1 cellular context compared by ENCODE assay signal in the genomic region with DNA sequence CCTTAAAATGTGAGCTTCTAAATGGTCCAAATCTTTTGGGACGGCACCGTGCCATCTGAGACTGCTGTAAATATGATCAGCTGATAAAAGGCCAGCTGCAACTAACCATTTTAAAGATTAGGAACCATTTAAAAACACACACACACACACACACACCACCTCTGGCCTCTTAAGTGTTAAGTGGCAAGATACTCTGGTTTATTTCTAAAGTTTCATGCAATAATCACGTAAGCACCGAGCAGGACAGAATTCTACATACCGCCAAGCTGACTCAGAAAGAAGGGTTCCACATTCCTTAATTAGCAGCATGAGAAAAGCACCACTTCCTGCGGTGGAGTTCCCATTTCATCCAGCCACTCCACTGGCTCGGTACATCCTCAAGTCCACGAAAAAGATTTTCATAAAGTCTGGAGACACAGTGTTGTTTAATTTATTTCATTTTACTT.
TF ChIP-seq lines count a peak whose summit lies in the region.

No MANE protein-coding gene starts in this region.

TF ChIP-seq in GM12878, 131 proteins besides CTCF, POLR2A, EP300 and RAD21 (continued from another document and continues in another):
- TF ChIP-seq, protein P1, sequence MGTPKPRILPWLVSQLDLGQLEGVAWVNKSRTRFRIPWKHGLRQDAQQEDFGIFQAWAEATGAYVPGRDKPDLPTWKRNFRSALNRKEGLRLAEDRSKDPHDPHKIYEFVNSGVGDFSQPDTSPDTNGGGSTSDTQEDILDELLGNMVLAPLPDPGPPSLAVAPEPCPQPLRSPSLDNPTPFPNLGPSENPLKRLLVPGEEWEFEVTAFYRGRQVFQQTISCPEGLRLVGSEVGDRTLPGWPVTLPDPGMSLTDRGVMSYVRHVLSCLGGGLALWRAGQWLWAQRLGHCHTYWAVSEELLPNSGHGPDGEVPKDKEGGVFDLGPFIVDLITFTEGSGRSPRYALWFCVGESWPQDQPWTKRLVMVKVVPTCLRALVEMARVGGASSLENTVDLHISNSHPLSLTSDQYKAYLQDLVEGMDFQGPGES (IDR thresholded peaks at IDR 0.05), result no peak
- TF ChIP-seq HDAC2 (IDR thresholded peaks at IDR 0.05) (no peak), CBFB (IDR thresholded peaks at IDR 0.05; ENCODE audit: low read depth) (0 out of 2 replicates have a peak, but pooled peaks have one; percentile 45), RAD51 (IDR thresholded peaks at IDR 0.05) (peak; percentile 46; the same call in 1 of the 2 replicates), ZSCAN29 (IDR thresholded peaks at IDR 0.05) (no peak), POLR2AphosphoS5 (IDR thresholded peaks at IDR 0.05; ENCODE audit: low read length) (no peak), ZNF622 (IDR thresholded peaks at IDR 0.05) (no peak), NFXL1 (IDR thresholded peaks at IDR 0.05; ENCODE audit: borderline replicate concordance) (peak; percentile 71), POLR2AphosphoS2 (IDR thresholded peaks at IDR 0.05; ENCODE audit: low read depth, low read length) (no peak), SUPT20H (IDR thresholded peaks at IDR 0.05; ENCODE audit: borderline replicate concordance, control insufficient read depth, low read depth, low read length) (no peak), NBN (IDR thresholded peaks at IDR 0.05) (peak; percentile 59), TCF12 (IDR thresholded peaks at IDR 0.05; ENCODE audit: low read depth, low read length) (no peak), RELA (IDR thresholded peaks at IDR 0.05; ENCODE audit: borderline replicate concordance, partially characterized antibody) (no peak), KLF5 (IDR thresholded peaks at IDR 0.05; ENCODE audit: partially characterized antibody) (no peak), STAT1 (conservative IDR thresholded peaks at IDR 0.05) (no peak), EGR1 (IDR thresholded peaks at IDR 0.05; ENCODE audit: borderline replicate concordance in 1 of 2, low read depth in 2 of 2, low read length in 2 of 2) (no peak), STAT3 (IDR thresholded peaks at IDR 0.05; ENCODE audit: low read depth, low read length) (0 out of 2 replicates have a peak, but pooled peaks have one; percentile 78), EZH2 (IDR thresholded peaks at IDR 0.05; ENCODE audit: borderline replicate concordance, control insufficient read depth, low read depth, low read length) (no peak), LARP7 (IDR thresholded peaks at IDR 0.05) (no peak), MYC (IDR thresholded peaks at IDR 0.05; ENCODE audit: insufficient read depth, insufficient read length, insufficient replicate concordance, low read length, severe bottlenecking) (no peak), BACH1 (IDR thresholded peaks at IDR 0.05; ENCODE audit: borderline replicate concordance) (no peak; the same call in 1 of the 2 replicates), RCOR1 (conservative IDR thresholded peaks at IDR 0.05; ENCODE audit: low read depth, low read length) (no peak), MEF2B (IDR thresholded peaks at IDR 0.05; ENCODE audit: partially characterized antibody, poor library complexity, severe bottlenecking) (peak; percentile 86), MEF2A (IDR thresholded peaks at IDR 0.05; ENCODE audit: insufficient read depth, low read depth, low read length) (peak; percentile 95), ZNF207 (IDR thresholded peaks at IDR 0.05; ENCODE audit: borderline replicate concordance) (no peak), MXI1 (IDR thresholded peaks at IDR 0.05; ENCODE audit: low read depth, low read length) (no peak), IRF4 (IDR thresholded peaks at IDR 0.05; ENCODE audit: low read depth, low read length) (0 out of 2 replicates have a peak, but pooled peaks have one; percentile 38), CBX3 (IDR thresholded peaks at IDR 0.05; ENCODE audit: borderline replicate concordance, low read depth) (no peak), YBX1 (IDR thresholded peaks at IDR 0.05) (no peak), DPF2 (IDR thresholded peaks at IDR 0.05) (peak; percentile 65), SMAD1 (IDR thresholded peaks at IDR 0.05; ENCODE audit: low read depth, partially characterized antibody) (peak; percentile 65), HDGF (IDR thresholded peaks at IDR 0.05) (no peak), SREBF1 (IDR thresholded peaks at IDR 0.05; ENCODE audit: low read length) (no peak)
- TF ChIP-seq, protein P2, sequence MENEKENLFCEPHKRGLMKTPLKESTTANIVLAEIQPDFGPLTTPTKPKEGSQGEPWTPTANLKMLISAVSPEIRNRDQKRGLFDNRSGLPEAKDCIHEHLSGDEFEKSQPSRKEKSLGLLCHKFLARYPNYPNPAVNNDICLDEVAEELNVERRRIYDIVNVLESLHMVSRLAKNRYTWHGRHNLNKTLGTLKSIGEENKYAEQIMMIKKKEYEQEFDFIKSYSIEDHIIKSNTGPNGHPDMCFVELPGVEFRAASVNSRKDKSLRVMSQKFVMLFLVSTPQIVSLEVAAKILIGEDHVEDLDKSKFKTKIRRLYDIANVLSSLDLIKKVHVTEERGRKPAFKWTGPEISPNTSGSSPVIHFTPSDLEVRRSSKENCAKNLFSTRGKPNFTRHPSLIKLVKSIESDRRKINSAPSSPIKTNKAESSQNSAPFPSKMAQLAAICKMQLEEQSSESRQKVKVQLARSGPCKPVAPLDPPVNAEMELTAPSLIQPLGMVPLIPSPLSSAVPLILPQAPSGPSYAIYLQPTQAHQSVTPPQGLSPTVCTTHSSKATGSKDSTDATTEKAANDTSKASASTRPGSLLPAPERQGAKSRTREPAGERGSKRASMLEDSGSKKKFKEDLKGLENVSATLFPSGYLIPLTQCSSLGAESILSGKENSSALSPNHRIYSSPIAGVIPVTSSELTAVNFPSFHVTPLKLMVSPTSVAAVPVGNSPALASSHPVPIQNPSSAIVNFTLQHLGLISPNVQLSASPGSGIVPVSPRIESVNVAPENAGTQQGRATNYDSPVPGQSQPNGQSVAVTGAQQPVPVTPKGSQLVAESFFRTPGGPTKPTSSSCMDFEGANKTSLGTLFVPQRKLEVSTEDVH (IDR thresholded peaks at IDR 0.05; ENCODE audit: low read depth, partially characterized antibody), result no peak
- TF ChIP-seq, protein P3, sequence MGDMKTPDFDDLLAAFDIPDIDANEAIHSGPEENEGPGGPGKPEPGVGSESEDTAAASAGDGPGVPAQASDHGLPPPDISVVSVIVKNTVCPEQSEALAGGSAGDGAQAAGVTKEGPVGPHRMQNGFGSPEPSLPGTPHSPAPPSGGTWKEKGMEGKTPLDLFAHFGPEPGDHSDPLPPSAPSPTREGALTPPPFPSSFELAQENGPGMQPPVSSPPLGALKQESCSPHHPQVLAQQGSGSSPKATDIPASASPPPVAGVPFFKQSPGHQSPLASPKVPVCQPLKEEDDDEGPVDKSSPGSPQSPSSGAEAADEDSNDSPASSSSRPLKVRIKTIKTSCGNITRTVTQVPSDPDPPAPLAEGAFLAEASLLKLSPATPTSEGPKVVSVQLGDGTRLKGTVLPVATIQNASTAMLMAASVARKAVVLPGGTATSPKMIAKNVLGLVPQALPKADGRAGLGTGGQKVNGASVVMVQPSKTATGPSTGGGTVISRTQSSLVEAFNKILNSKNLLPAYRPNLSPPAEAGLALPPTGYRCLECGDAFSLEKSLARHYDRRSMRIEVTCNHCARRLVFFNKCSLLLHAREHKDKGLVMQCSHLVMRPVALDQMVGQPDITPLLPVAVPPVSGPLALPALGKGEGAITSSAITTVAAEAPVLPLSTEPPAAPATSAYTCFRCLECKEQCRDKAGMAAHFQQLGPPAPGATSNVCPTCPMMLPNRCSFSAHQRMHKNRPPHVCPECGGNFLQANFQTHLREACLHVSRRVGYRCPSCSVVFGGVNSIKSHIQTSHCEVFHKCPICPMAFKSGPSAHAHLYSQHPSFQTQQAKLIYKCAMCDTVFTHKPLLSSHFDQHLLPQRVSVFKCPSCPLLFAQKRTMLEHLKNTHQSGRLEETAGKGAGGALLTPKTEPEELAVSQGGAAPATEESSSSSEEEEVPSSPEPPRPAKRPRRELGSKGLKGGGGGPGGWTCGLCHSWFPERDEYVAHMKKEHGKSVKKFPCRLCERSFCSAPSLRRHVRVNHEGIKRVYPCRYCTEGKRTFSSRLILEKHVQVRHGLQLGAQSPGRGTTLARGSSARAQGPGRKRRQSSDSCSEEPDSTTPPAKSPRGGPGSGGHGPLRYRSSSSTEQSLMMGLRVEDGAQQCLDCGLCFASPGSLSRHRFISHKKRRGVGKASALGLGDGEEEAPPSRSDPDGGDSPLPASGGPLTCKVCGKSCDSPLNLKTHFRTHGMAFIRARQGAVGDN (IDR thresholded peaks at IDR 0.05), result peak; percentile 65
- TF ChIP-seq, protein P4, sequence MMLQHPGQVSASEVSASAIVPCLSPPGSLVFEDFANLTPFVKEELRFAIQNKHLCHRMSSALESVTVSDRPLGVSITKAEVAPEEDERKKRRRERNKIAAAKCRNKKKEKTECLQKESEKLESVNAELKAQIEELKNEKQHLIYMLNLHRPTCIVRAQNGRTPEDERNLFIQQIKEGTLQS (IDR thresholded peaks at IDR 0.05; ENCODE audit: borderline replicate concordance, extremely low read depth, low read depth, low read length), result no peak
- TF ChIP-seq, protein P5, sequence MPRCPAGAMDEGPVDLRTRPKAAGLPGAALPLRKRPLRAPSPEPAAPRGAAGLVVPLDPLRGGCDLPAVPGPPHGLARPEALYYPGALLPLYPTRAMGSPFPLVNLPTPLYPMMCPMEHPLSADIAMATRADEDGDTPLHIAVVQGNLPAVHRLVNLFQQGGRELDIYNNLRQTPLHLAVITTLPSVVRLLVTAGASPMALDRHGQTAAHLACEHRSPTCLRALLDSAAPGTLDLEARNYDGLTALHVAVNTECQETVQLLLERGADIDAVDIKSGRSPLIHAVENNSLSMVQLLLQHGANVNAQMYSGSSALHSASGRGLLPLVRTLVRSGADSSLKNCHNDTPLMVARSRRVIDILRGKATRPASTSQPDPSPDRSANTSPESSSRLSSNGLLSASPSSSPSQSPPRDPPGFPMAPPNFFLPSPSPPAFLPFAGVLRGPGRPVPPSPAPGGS (IDR thresholded peaks at IDR 0.05; ENCODE audit: borderline replicate concordance, insufficient read depth, low read depth, low read length, poor library complexity, severe bottlenecking), result peak; percentile 66
- TF ChIP-seq, protein P6, sequence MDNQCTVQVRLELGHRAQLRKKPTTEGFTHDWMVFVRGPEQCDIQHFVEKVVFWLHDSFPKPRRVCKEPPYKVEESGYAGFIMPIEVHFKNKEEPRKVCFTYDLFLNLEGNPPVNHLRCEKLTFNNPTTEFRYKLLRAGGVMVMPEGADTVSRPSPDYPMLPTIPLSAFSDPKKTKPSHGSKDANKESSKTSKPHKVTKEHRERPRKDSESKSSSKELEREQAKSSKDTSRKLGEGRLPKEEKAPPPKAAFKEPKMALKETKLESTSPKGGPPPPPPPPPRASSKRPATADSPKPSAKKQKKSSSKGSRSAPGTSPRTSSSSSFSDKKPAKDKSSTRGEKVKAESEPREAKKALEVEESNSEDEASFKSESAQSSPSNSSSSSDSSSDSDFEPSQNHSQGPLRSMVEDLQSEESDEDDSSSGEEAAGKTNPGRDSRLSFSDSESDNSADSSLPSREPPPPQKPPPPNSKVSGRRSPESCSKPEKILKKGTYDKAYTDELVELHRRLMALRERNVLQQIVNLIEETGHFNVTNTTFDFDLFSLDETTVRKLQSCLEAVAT (IDR thresholded peaks at IDR 0.05), result peak; percentile 44; the same call in 1 of the 2 replicates
- TF ChIP-seq, protein P7, sequence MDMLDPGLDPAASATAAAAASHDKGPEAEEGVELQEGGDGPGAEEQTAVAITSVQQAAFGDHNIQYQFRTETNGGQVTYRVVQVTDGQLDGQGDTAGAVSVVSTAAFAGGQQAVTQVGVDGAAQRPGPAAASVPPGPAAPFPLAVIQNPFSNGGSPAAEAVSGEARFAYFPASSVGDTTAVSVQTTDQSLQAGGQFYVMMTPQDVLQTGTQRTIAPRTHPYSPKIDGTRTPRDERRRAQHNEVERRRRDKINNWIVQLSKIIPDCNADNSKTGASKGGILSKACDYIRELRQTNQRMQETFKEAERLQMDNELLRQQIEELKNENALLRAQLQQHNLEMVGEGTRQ (IDR thresholded peaks at IDR 0.05; ENCODE audit: borderline replicate concordance, low read depth, low read length), result no peak
- TF ChIP-seq, protein P8, sequence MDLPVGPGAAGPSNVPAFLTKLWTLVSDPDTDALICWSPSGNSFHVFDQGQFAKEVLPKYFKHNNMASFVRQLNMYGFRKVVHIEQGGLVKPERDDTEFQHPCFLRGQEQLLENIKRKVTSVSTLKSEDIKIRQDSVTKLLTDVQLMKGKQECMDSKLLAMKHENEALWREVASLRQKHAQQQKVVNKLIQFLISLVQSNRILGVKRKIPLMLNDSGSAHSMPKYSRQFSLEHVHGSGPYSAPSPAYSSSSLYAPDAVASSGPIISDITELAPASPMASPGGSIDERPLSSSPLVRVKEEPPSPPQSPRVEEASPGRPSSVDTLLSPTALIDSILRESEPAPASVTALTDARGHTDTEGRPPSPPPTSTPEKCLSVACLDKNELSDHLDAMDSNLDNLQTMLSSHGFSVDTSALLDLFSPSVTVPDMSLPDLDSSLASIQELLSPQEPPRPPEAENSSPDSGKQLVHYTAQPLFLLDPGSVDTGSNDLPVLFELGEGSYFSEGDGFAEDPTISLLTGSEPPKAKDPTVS (IDR thresholded peaks at IDR 0.05; ENCODE audit: low read depth, low read length), result no peak
- TF ChIP-seq, protein P9, sequence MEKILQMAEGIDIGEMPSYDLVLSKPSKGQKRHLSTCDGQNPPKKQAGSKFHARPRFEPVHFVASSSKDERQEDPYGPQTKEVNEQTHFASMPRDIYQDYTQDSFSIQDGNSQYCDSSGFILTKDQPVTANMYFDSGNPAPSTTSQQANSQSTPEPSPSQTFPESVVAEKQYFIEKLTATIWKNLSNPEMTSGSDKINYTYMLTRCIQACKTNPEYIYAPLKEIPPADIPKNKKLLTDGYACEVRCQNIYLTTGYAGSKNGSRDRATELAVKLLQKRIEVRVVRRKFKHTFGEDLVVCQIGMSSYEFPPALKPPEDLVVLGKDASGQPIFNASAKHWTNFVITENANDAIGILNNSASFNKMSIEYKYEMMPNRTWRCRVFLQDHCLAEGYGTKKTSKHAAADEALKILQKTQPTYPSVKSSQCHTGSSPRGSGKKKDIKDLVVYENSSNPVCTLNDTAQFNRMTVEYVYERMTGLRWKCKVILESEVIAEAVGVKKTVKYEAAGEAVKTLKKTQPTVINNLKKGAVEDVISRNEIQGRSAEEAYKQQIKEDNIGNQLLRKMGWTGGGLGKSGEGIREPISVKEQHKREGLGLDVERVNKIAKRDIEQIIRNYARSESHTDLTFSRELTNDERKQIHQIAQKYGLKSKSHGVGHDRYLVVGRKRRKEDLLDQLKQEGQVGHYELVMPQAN (conservative IDR thresholded peaks at IDR 0.05), result peak; percentile 70; the same call in 1 of the 2 replicates
